ENCODE assay signal across 8 cellular contexts in the genomic region with DNA sequence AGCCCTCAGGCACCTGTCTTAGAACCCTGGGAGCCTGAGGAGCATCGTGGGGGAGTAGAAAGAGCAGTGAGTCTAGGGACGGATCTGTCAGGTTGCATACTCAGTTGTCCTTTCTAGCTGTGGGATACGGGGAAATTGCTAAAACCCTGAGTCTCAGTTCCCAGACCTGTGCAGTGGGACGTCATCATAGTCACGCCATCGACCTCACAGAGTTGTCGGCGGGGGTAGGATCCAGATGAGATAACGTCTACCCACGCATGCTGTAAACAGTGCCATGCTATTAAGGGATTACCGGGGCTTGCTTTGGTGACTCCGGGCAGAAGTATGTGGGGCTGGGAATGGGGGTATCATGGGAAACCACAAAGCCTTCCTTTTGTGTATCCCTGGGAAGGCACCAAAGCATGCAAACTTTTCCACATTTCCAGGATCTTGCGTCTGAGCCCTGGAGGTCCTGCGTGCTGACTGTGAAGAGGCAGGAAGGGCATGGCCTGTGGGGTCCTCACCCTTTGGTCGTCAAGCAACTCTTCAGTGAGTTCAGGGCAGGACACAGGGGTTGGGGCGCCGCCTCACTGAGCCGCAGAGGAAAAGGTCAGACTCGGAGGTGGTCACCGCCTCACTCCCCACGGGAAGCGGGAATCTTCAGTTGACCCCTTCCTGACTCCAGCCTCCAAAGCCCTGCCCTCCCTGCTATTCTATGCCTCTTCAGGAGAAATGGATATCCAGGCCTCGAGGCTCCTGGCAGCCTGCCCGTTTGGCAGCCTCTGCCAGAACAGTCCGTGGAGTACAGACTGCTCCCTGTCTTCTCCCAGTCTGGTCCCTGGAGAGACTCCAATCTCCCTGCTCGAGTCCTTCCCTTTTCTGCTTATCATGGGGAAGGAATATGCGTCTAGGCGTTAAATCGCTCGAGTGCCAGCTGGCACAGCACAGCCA.
DNase-seq lines count a peak whose midpoint lies in the region; ATAC-seq and TF ChIP-seq lines count a peak whose summit lies in the region.

No MANE protein-coding gene starts in this region.

- H3K4me2 ChIP-seq in BLaER1 treated with 17β-estradiol and CSF1 and Interleukin-3, amounts not matched to agents 10 nM and 100 nM, result peak overlapping the region in 7 of 11 experiments; percentile 8 to 67 (median 39); a peak in 12 of 22 replicates

- H3K4me3 ChIP-seq in BLaER1 treated with 17β-estradiol and CSF1 and Interleukin-3, amounts not matched to agents 10 nM and 100 nM, result no peak overlapping the region
- H3K4me3 ChIP-seq in cardiac fibroblast (replicated peaks in 1 of 2; ENCODE audit: low read depth in 2 of 2, low read length in 2 of 2), result peak overlapping the region in 1 of 2 donors; percentile 24

- H3K27me3 ChIP-seq in BLaER1 treated with 17β-estradiol and CSF1 and Interleukin-3, amounts not matched to agents 10 nM and 100 nM, result no peaks in the 10 kb centered on the region

- DNase-seq in NCI-H2171 treated with DMSO at 0.1 percent for 48 hours (lab: John Stamatoyannopoulos, UW), result peak; percentile 98
- peak; percentile 97 to 100 for DNase-seq in cardiac fibroblast (ENCODE audit: low read depth in 2 of 2)
- peak; percentile 78 to 93 for DNase-seq in left colon
- peak in 48 of 49 donors; percentile 34 to 99 (median 81) for DNase-seq in substantia nigra (lab: John Stamatoyannopoulos, UW)
- DNase-seq in RKO (ENCODE audit: low spot score), result no peak
- DNase-seq in HuH-7.5 (ENCODE audit: low spot score), result no peak

- TF ChIP-seq CTCF in cardiac fibroblast (IDR thresholded peaks at IDR 0.05; ENCODE audit: low read depth, low read length), result no peak

- H3K9me3 ChIP-seq in BLaER1 treated with 17β-estradiol and CSF1 and Interleukin-3, amounts not matched to agents 10 nM and 100 nM (replicated peaks in 1 of 11), result no peaks in the 10 kb centered on the region

- peak; percentile 86 for ATAC-seq in left colon
- no peak for ATAC-seq in GM21447 (IDR thresholded peaks at IDR 0.05; ENCODE audit: unreplicated experiment)

- intact Hi-C loops in left colon (cut with DNase I, micrococcal nuclease), result loop anchor here (5.0 to 10.0 kb wide), 3 partner anchors 184 to 496 kb away; no protein-coding TSS in a partner anchor

- H3K4me1 ChIP-seq in BLaER1 treated with 17β-estradiol and CSF1 and Interleukin-3, amounts not matched to agents 10 nM and 100 nM, result peaks cover 0 to 27% (median 14%) of the 10 kb centered on the region in 10 experiments; a peak in 13 of 20 replicates

- H4K20me1 ChIP-seq in BLaER1 treated with 17β-estradiol and CSF1 and Interleukin-3, amounts not matched to agents 10 nM and 100 nM, result no peaks in the 10 kb centered on the region

- peak overlapping the region in 3 of 11 experiments; percentile 2 to 54 (median 33); a peak in 1 of 22 replicates for H3K9ac ChIP-seq in BLaER1 treated with 17β-estradiol and CSF1 and Interleukin-3, amounts not matched to agents 10 nM and 100 nM

- no peaks in the 10 kb centered on the region for H3K36me3 ChIP-seq in BLaER1 treated with 17β-estradiol and CSF1 and Interleukin-3, amounts not matched to agents 10 nM and 100 nM

- peak overlapping the region in 5 of 11 experiments; percentile 10 to 44 (median 35); a peak in 5 of 22 replicates for H3K27ac ChIP-seq in BLaER1 treated with 17β-estradiol and CSF1 and Interleukin-3, amounts not matched to agents 10 nM and 100 nM
- H3K27ac ChIP-seq in substantia nigra (ENCODE audit: low read depth, low read length, poor library complexity, severe bottlenecking), result peak overlapping the region; percentile 79

Comparison
In these comparisons a context has a peak if more than half of its experiments do, and no peak if none do; other contexts are left out.
1. DNase-seq: peak in NCI-H2171 treated with DMSO at 0.1 percent for 48 hours (single experiment), cardiac fibroblast (2 of 2), left colon (2 of 2) and substantia nigra (48 of 49); none in RKO (single experiment) and HuH-7.5 (single experiment).